ENCODE assay signal across 9 cellular contexts in the genomic region with DNA sequence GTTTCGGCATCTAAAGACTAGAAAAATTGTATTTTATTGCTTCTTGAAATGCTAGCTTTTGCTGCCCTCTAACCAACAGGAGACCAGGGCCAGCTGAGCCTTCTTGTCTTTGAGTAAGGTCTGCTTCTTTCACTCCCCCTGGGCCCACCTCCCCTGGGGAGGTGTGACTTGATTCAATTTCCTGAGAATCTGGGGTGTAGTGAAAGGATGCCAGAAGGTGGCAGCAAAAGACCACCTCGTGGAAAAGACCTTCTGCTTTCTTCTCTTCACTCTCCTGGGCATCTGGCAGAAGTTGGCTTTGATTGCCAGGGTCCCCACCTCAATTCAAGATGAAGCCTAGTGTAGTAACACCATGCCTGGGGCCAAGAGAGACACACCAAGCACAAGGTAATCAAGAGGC.
A peak's percentile ranks its signal among the peaks of the same experiment; 100 is the strongest.
DNase-seq lines count a peak whose midpoint lies in the region; ATAC-seq and TF ChIP-seq lines count a peak whose summit lies in the region.
"Had no signal": no experiment of that assay in that cellular context is flagged by ENCODE, and none has a peak within 500 bp of the region (broad histone marks: within the 10 kb centered on the region; RNA-seq: fewer than 3 reads in every experiment).

No MANE protein-coding gene starts in this region.

- H3K4me1 ChIP-seq in fibroblast of lung (ENCODE audit: control insufficient read depth, extremely low read depth, insufficient read depth, low read length) = no peaks in the 10 kb centered on the region

- H3K27me3 ChIP-seq in fibroblast of lung (ENCODE audit: control insufficient read depth, insufficient read depth, low read length) (no peaks in the 10 kb centered on the region), neural cell (ENCODE audit: insufficient read depth, low read depth, low read length) (no peaks in the 10 kb centered on the region)

- CTCF ChIA-PET in activated CD8-positive, alpha-beta T cell treated with anti-CD3 and anti-CD28 coated beads, Interleukin-2, amount 10 ng/mL, durations not matched to agents 7 days and 5 days (lab: Charles Lee) = interaction anchor here (2.7 to 4.0 kb wide), 2 partner anchors 192 to 210 kb away, joined by 22 to 23 read pairs; no protein-coding TSS in a partner anchor

- no peaks in the 10 kb centered on the region for H3K9me3 ChIP-seq in fibroblast of lung (ENCODE audit: control insufficient read depth, insufficient read depth, low read depth, low read length)
- no peaks in the 10 kb centered on the region for H3K9me3 ChIP-seq in neural cell (ENCODE audit: low read length)

- H3K9ac ChIP-seq in fibroblast of lung (ENCODE audit: insufficient read depth, low read length) (no peak overlapping the region), neural cell (ENCODE audit: low read length) (no peak overlapping the region)

- peak; percentile 3 for DNase-seq in NCI-H2196 (lab: John Stamatoyannopoulos, UW; ENCODE audit: unreplicated experiment)
- no peak for DNase-seq in NCI-H2196 treated with DMSO at 0.1 percent for 48 hours (lab: John Stamatoyannopoulos, UW; ENCODE audit: unreplicated experiment)
- peak; percentile 50 for DNase-seq in NCI-H2227 (lab: John Stamatoyannopoulos, UW; ENCODE audit: unreplicated experiment)
- peak; percentile 44 for DNase-seq in activated CD8-positive, alpha-beta T cell treated with anti-CD3 and anti-CD28 coated beads, Interleukin-2, amount 10 ng/mL, durations not matched to agents 7 days and 5 days
- DNase-seq in fibroblast of lung (ENCODE audit: low read depth in 2 of 2) = peak; percentile 9 to 59

- H3K9me3 Mint-ChIP-seq in activated CD8-positive, alpha-beta T cell treated with anti-CD3 and anti-CD28 coated beads, Interleukin-2, amount 10 ng/mL, durations not matched to agents 7 days and 5 days (ENCODE audit: insufficient read depth) = no peaks in the 10 kb centered on the region

- H3K4me1 Mint-ChIP-seq in activated CD8-positive, alpha-beta T cell treated with anti-CD3 and anti-CD28 coated beads, Interleukin-2, amount 10 ng/mL, durations not matched to agents 7 days and 5 days (ENCODE audit: low read depth) = peaks cover 2% of the 10 kb centered on the region

- H3K9me2 ChIP-seq in neural cell (ENCODE audit: insufficient read depth, low read length) = no peaks in the 10 kb centered on the region

- H2AFZ ChIP-seq in fibroblast of lung (ENCODE audit: low read length) (no peak overlapping the region), neural cell (ENCODE audit: low read depth, low read length) (no peak overlapping the region)

- H3K27me3 Mint-ChIP-seq in activated CD8-positive, alpha-beta T cell treated with anti-CD3 and anti-CD28 coated beads, Interleukin-2, amount 10 ng/mL, durations not matched to agents 7 days and 5 days (ENCODE audit: low read depth) = no peaks in the 10 kb centered on the region
- H3K27me3 Mint-ChIP-seq: activated naive CD8-positive, alpha-beta T cell had no signal

- no peak overlapping the region for H3K4me3 ChIP-seq in fibroblast of lung (replicated peaks in 1 of 4; ENCODE audit: control extremely low read depth in 1 of 4, insufficient read depth in 1 of 4, low read depth in 3 of 4, low read length in 4 of 4)
- H3K4me3 ChIP-seq in neural cell (ENCODE audit: low read length) = no peak overlapping the region

- no peaks in the 10 kb centered on the region for H4K20me1 ChIP-seq in fibroblast of lung (ENCODE audit: control insufficient read depth, extremely low read depth, insufficient read depth, low read length)
- no peaks in the 10 kb centered on the region for H4K20me1 ChIP-seq in neural cell (ENCODE audit: insufficient read depth)

- H3K27ac ChIP-seq in fibroblast of lung (ENCODE audit: insufficient read depth, low read length) (no peak overlapping the region), neural cell (ENCODE audit: low read length) (no peak overlapping the region)

- TF ChIP-seq POLR2A in GM18505 (IDR thresholded peaks at IDR 0.05; ENCODE audit: borderline replicate concordance, extremely low read depth, insufficient read depth, insufficient read length) = no peak

- peak; percentile 50 to 56 for TF ChIP-seq CTCF in fibroblast of lung (conservative IDR thresholded peaks at IDR 0.05 in 1 of 2, IDR thresholded peaks at IDR 0.05 in 1 of 2; ENCODE audit: low read depth in 1 of 2, low read length in 2 of 2)
- TF ChIP-seq CTCF in neural cell (IDR thresholded peaks at IDR 0.05; ENCODE audit: poor library complexity, severe bottlenecking) = peak; percentile 75

- TF ChIP-seq RAD21 in neural cell (conservative IDR thresholded peaks at IDR 0.05) = peak; percentile 85

- H3K4me3 Mint-ChIP-seq in activated CD8-positive, alpha-beta T cell treated with anti-CD3 and anti-CD28 coated beads, Interleukin-2, amount 10 ng/mL, durations not matched to agents 7 days and 5 days = no peak overlapping the region
- H3K4me3 Mint-ChIP-seq: activated naive CD8-positive, alpha-beta T cell had no signal

- TF ChIP-seq EP300 in neural cell (conservative IDR thresholded peaks at IDR 0.05; ENCODE audit: poor library complexity, severe bottlenecking) = no peak

- H3K79me2 ChIP-seq in fibroblast of lung (ENCODE audit: control insufficient read depth, insufficient read depth, low read length) = no peaks in the 10 kb centered on the region
- H3K79me2 ChIP-seq in neural cell (replicated peaks; ENCODE audit: insufficient read depth, low read length) = no peaks in the 10 kb centered on the region

- H3K36me3 ChIP-seq in fibroblast of lung (ENCODE audit: control insufficient read depth, insufficient read depth, low read length) = no peaks in the 10 kb centered on the region
- no peaks in the 10 kb centered on the region for H3K36me3 ChIP-seq in neural cell (ENCODE audit: insufficient read depth, low read length)

- no peaks in the 10 kb centered on the region for H3F3A ChIP-seq in neural cell (ENCODE audit: insufficient read depth, low read length, poor library complexity, severe bottlenecking)

- no peak for ATAC-seq in activated CD8-positive, alpha-beta T cell treated with anti-CD3 and anti-CD28 coated beads, Interleukin-2, amount 10 ng/mL, durations not matched to agents 7 days and 5 days
- ATAC-seq in GM18505 (IDR thresholded peaks at IDR 0.05; ENCODE audit: unreplicated experiment) = no peak
- ATAC-seq in HG03565 (IDR thresholded peaks at IDR 0.05; ENCODE audit: unreplicated experiment) = no peak

- no peak overlapping the region for H3K27ac Mint-ChIP-seq in activated CD8-positive, alpha-beta T cell treated with anti-CD3 and anti-CD28 coated beads, Interleukin-2, amount 10 ng/mL, durations not matched to agents 7 days and 5 days
- H3K27ac Mint-ChIP-seq: activated naive CD8-positive, alpha-beta T cell had no signal

- H3K36me3 Mint-ChIP-seq in activated CD8-positive, alpha-beta T cell treated with anti-CD3 and anti-CD28 coated beads, Interleukin-2, amount 10 ng/mL, durations not matched to agents 7 days and 5 days (ENCODE audit: low read depth) = no peaks in the 10 kb centered on the region

- POLR2A ChIA-PET in activated CD8-positive, alpha-beta T cell treated with anti-CD3 and anti-CD28 coated beads, Interleukin-2, amount 10 ng/mL, durations not matched to agents 7 days and 5 days (lab: Charles Lee) = no interaction called here

- H3K4me2 ChIP-seq in fibroblast of lung (ENCODE audit: extremely low read depth, insufficient read depth, low read length) (no peak overlapping the region), neural cell (ENCODE audit: low read length) (no peak overlapping the region)

TF ChIP-seq in neural cell, 6 proteins besides CTCF, POLR2A, EP300 and RAD21:
- TF ChIP-seq POLR2AphosphoS5 (IDR thresholded peaks at IDR 0.05) = no peak
- TF ChIP-seq SMC3 (conservative IDR thresholded peaks at IDR 0.05; ENCODE audit: poor library complexity) = peak; percentile 85
